23 cellular contexts compared by ENCODE assay signal in genomic region chr13:44104969-44105368, GRCh38.
"Had no signal": no experiment of that assay in that cellular context is flagged by ENCODE, and none has a peak within 500 bp of the region (broad histone marks: within the 10 kb centered on the region; RNA-seq: fewer than 3 reads in every experiment).

No MANE protein-coding gene starts in this region.

- H3K4me1 Mint-ChIP-seq: activated naive CD8-positive, alpha-beta T cell treated with anti-CD3 and anti-CD28 coated beads for 36 hours; immature natural killer cell had no signal

- H3K27ac Mint-ChIP-seq: activated naive CD8-positive, alpha-beta T cell treated with anti-CD3 and anti-CD28 coated beads for 36 hours; immature natural killer cell; natural killer cell treated with Interleukin-12 subunit alpha and Interleukin-12 subunit beta and Interleukin-15 and Interleukin-18, amount 100 ng/mL, for 72 hours had no signal

- H3K36me3 ChIP-seq: gastrocnemius medialis, heart left ventricle, tibial nerve, WERI-Rb-1 had no signal

- H3K4me3 ChIP-seq: gastrocnemius medialis, heart left ventricle, tibial nerve had no signal

- FAIRE-seq: colon, endometrium had no signal

- H3K4me3 Mint-ChIP-seq: activated naive CD8-positive, alpha-beta T cell treated with anti-CD3 and anti-CD28 coated beads for 36 hours; immature natural killer cell; natural killer cell treated with Interleukin-12 subunit alpha and Interleukin-12 subunit beta and Interleukin-15 and Interleukin-18, amount 100 ng/mL, for 72 hours had no signal

- DNase-seq: activated CD4-positive, alpha-beta T cell treated with anti-CD3 and anti-CD28 coated beads, Interleukin-2, amount 50 U/mL, for 4 hours; activated naive CD4-positive, alpha-beta T cell; activated naive CD8-positive, alpha-beta T cell treated with anti-CD3 and anti-CD28 coated beads for 36 hours; activated T-cell treated with anti-CD3 and anti-CD28 coated beads for 4 hours; central memory CD4-positive, alpha-beta T cell; erythroblast; gastrocnemius medialis; heart left ventricle; immature natural killer cell; occipital lobe; posterior cingulate gyrus; stimulated activated CD4-positive, alpha-beta T cell treated with anti-CD3 and anti-CD28 coated beads, Interleukin-12 subunit alpha, Interleukin-12 subunit beta, amount 100 ng/mL, for 4 hours; stimulated activated CD4-positive, alpha-beta T cell treated with anti-CD3 and anti-CD28 coated beads, Interleukin-1b, Interleukin-23, amount 100 ng/mL, for 48 hours; stimulated activated CD8-positive, alpha-beta memory T cell treated with anti-CD3 and anti-CD28 coated beads, Interleukin-4, amount 100 ng/mL, for 48 hours; stimulated activated naive CD4-positive, alpha-beta T cell; substantia nigra; SW 1271; T-helper 2 cell; WERI-Rb-1 had no signal

- H3K27ac ChIP-seq: WERI-Rb-1 had no signal

- H3K27me3 Mint-ChIP-seq: natural killer cell treated with Interleukin-12 subunit alpha and Interleukin-12 subunit beta and Interleukin-15 and Interleukin-18, amount 100 ng/mL, for 72 hours had no signal

- H3K9me3 ChIP-seq: gastrocnemius medialis had no signal

- H3K27me3 ChIP-seq: gastrocnemius medialis, heart left ventricle, tibial nerve had no signal
